ENCODE assay signal across 8 cellular contexts in genomic region chr11:44565008-44565745, GRCh38. TPM values are rescaled to one million over a fixed set of nuclear protein-coding genes. Genes with fewer than 3 reads are reported as not detected.
DNase-seq lines count a peak whose midpoint lies in the region; ATAC-seq and TF ChIP-seq lines count a peak whose summit lies in the region.

A gene with protein sequence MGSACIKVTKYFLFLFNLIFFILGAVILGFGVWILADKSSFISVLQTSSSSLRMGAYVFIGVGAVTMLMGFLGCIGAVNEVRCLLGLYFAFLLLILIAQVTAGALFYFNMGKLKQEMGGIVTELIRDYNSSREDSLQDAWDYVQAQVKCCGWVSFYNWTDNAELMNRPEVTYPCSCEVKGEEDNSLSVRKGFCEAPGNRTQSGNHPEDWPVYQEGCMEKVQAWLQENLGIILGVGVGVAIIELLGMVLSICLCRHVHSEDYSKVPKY (plus strand): TSS chr11:44565663. CDS start chr11:44594663, 29,000 bp downstream.

- H3K27me3 ChIP-seq in mucosa of rectum (ENCODE audit: control insufficient read depth in 2 of 2, insufficient read depth in 2 of 2, low read length in 2 of 2) = no peaks in the 10 kb centered on the region

- H3K9ac ChIP-seq in mucosa of rectum (ENCODE audit: low read depth in 1 of 2, low read length in 2 of 2) = peak within 1 kb of the TSS; percentile 79 to 85

- TF ChIP-seq CTCF in epithelial cell of proximal tubule (conservative IDR thresholded peaks at IDR 0.05; ENCODE audit: low read depth, low read length) = no peak

- TF ChIP-seq RAD21 in Ishikawa (IDR thresholded peaks at IDR 0.05; ENCODE audit: low read depth) = no peak

- peak; percentile 75 for ATAC-seq in GM21576 (IDR thresholded peaks at IDR 0.05; ENCODE audit: unreplicated experiment)

- DNase-seq in DMS53 (lab: John Stamatoyannopoulos, UW) = peak; percentile 98
- DNase-seq in OCI-M2 (lab: John Stamatoyannopoulos, UW; ENCODE audit: unreplicated experiment) = peak; percentile 81
- DNase-seq in activated T-cell treated with anti-CD3 and anti-CD28 coated beads for 48 hours (ENCODE audit: low read depth) = peak; percentile 99
- peak; percentile 54 for DNase-seq in epithelial cell of proximal tubule (ENCODE audit: low read depth)
- DNase-seq in stimulated activated CD8-positive, alpha-beta memory T cell treated with anti-CD3 and anti-CD28 coated beads, Interleukin-4, amount 100 ng/mL, for 48 hours = peak; percentile 99

- peak within 1 kb of the TSS; percentile 90 to 94 for H3K27ac ChIP-seq in mucosa of rectum (ENCODE audit: low read depth in 2 of 2, low read length in 2 of 2)

- peaks cover 23 to 43% of the 10 kb centered on the region in 2 donors for H3K4me1 ChIP-seq in mucosa of rectum (ENCODE audit: control insufficient read depth in 2 of 2, insufficient read depth in 2 of 2, low read length in 2 of 2)

- peak within 1 kb of the TSS; percentile 78 for H3K4me3 ChIP-seq in epithelial cell of proximal tubule (ENCODE audit: low read depth, low read length)
- peak within 1 kb of the TSS; percentile 67 to 74 for H3K4me3 ChIP-seq in mucosa of rectum (ENCODE audit: low read length in 2 of 2)

- no peaks in the 10 kb centered on the region for H3K9me3 ChIP-seq in mucosa of rectum (ENCODE audit: control insufficient read depth in 2 of 2, low read length in 2 of 2)

- no peak for TF ChIP-seq EP300 in Ishikawa (IDR thresholded peaks at IDR 0.05; ENCODE audit: borderline replicate concordance)

- H3K36me3 ChIP-seq in mucosa of rectum (ENCODE audit: control insufficient read depth in 2 of 2, insufficient read depth in 2 of 2, low read length in 2 of 2) = no peaks in the 10 kb centered on the region

TF ChIP-seq in Ishikawa, 13 proteins besides CTCF, POLR2A, EP300 and RAD21:
- TF ChIP-seq TEAD4 (IDR thresholded peaks at IDR 0.05) = peak; percentile 86
- no peak for TF ChIP-seq TAF1 (IDR thresholded peaks at IDR 0.05; ENCODE audit: low read depth)
- TF ChIP-seq ZBTB7A (IDR thresholded peaks at IDR 0.05; ENCODE audit: low read depth) = peak; percentile 56; the same call in 1 of the 2 replicates
- peak; percentile 55; the same call in 1 of the 2 replicates for TF ChIP-seq MAX (IDR thresholded peaks at IDR 0.05)

RNA-seq across cellular contexts. Expression of the gene that starts here (rescaled TPM):
- 9.1 and 14.2 TPM in 2 replicates for total RNA-seq in epithelial cell of proximal tubule

Comparison
In these comparisons a context has a peak if more than half of its experiments do, and no peak if none do; other contexts are left out.
1. Peak in every context shown above with its lines: DNase-seq, ATAC-seq, H3K4me3 ChIP-seq and H3K27ac ChIP-seq.